In genomic region chr3:2099779-2100191, GRCh38 we compare ENCODE assay signal across 10 cellular contexts. TPM values are rescaled to one million over a fixed set of nuclear protein-coding genes. Genes with fewer than 3 reads are reported as not detected.
A peak's percentile ranks its signal among the peaks of the same experiment; 100 is the strongest.
DNase-seq lines count a peak whose midpoint lies in the region; ATAC-seq, FAIRE-seq and TF ChIP-seq lines count a peak whose summit lies in the region.
"Had no signal": no experiment of that assay in that cellular context is flagged by ENCODE, and none has a peak within 500 bp of the region (broad histone marks: within the 10 kb centered on the region; RNA-seq: fewer than 3 reads in every experiment).

No MANE protein-coding gene starts in this region.

- H3K27ac ChIP-seq in right lobe of liver: no peak overlapping the region
- no peak overlapping the region for H3K27ac ChIP-seq in HepG2 (ENCODE audit: extremely low read length, insufficient read depth, low read length)
- H3K27ac ChIP-seq in neural progenitor cell: no peak overlapping the region
- H3K27ac ChIP-seq in vagina: peak overlapping the region; percentile 76

- no peak for ATAC-seq in right lobe of liver
- no peak for ATAC-seq in HepG2

- intact Hi-C loops in right lobe of liver (cut with DNase I) (no loop called here), HepG2 (cut with micrococcal nuclease; ENCODE audit: unreplicated experiment) (loop anchor here (5.0 kb wide), 1 partner anchor 308 kb away; no protein-coding TSS in a partner anchor), vagina (cut with DNase I) (no loop called here)

- CTCF ChIA-PET in HepG2 (lab: Yijun Ruan, JAX; ENCODE audit: low intra/inter-chr PET ratio, low total read pairs): no interaction called here

- no peak for DNase-seq in right lobe of liver
- no peak for DNase-seq in HepG2 (ENCODE audit: low spot score)
- no peak for DNase-seq in endothelial cell (ENCODE audit: low spot score)
- DNase-seq in neural progenitor cell (ENCODE audit: low spot score): peak; percentile 59
- DNase-seq in vagina (ENCODE audit: extremely low spot score in 2 of 2): no peak
- DNase-seq in NCI-H128 (lab: John Stamatoyannopoulos, UW; ENCODE audit: unreplicated experiment): no peak
- no peak for DNase-seq in AML-193 (lab: John Stamatoyannopoulos, UW)
- DNase-seq in middle frontal gyrus (ENCODE audit: extremely low spot score, low spot score): no peak
- DNase-seq: CD8-positive, alpha-beta memory T cell; foreskin melanocyte had no signal

- TF ChIP-seq CTCF in right lobe of liver (IDR thresholded peaks at IDR 0.05): no peak
- no peak for TF ChIP-seq CTCF in HepG2 (CRISPR knock-in tag; IDR thresholded peaks at IDR 0.05)
- no peak for TF ChIP-seq CTCF in endothelial cell (IDR thresholded peaks at IDR 0.05; ENCODE audit: unreplicated experiment)
- TF ChIP-seq CTCF in neural progenitor cell (IDR thresholded peaks at IDR 0.05): no peak
- TF ChIP-seq CTCF in vagina (IDR thresholded peaks at IDR 0.05): no peak

- H3K36me3 ChIP-seq in right lobe of liver (no peaks in the 10 kb centered on the region), HepG2 (replicated peaks in 1 of 2; ENCODE audit: control insufficient read depth in 1 of 2, insufficient read depth in 2 of 2, low read length in 2 of 2) (no peaks in the 10 kb centered on the region), neural progenitor cell (no peaks in the 10 kb centered on the region), vagina (no peaks in the 10 kb centered on the region)

- H3K36me3 Mint-ChIP-seq in endothelial cell (ENCODE audit: low read depth, unreplicated experiment) (peaks cover 15% of the 10 kb centered on the region), neural progenitor cell (no peaks in the 10 kb centered on the region)
- H3K36me3 Mint-ChIP-seq: CD8-positive, alpha-beta memory T cell had no signal

- TF ChIP-seq POLR2A in right lobe of liver (IDR thresholded peaks at IDR 0.05): no peak
- TF ChIP-seq POLR2A in HepG2 (IDR thresholded peaks at IDR 0.05; ENCODE audit: insufficient read depth in 1 of 2, low read depth in 2 of 2, low read length in 2 of 2): no peak
- no peak for TF ChIP-seq POLR2A in vagina (IDR thresholded peaks at IDR 0.05)

- H3K27ac Mint-ChIP-seq in endothelial cell (ENCODE audit: unreplicated experiment): no peak overlapping the region
- H3K27ac Mint-ChIP-seq in neural progenitor cell: peak overlapping the region; percentile 78

- 3% methylated on average over 17 of the region's 26 CpGs for WGBS in right lobe of liver (ENCODE audit: insufficient coverage, low coverage, low lambda C conversion rate, missing lambda C conversion rate)
- WGBS in HepG2 (ENCODE audit: low lambda C conversion rate): 60% methylated on average over 26 of the region's 26 CpGs

- no peaks in the 10 kb centered on the region for H3K27me3 ChIP-seq in right lobe of liver
- H3K27me3 ChIP-seq in HepG2 (ENCODE audit: control insufficient read depth in 1 of 2, insufficient read depth in 2 of 2, low read length in 2 of 2): peaks cover 0 to 22% of the 10 kb centered on the region in 2 experiments; a peak in 3 of 5 replicates
- peaks cover 79% of the 10 kb centered on the region for H3K27me3 ChIP-seq in neural progenitor cell
- H3K27me3 ChIP-seq in vagina: no peaks in the 10 kb centered on the region

- H3K9me3 ChIP-seq in right lobe of liver (no peaks in the 10 kb centered on the region), HepG2 (ENCODE audit: low read length) (no peaks in the 10 kb centered on the region), neural progenitor cell (ENCODE audit: low read depth) (no peaks in the 10 kb centered on the region), vagina (no peaks in the 10 kb centered on the region)

- H3K9ac ChIP-seq in HepG2 (ENCODE audit: insufficient read depth, low read depth, low read length) (no peak overlapping the region), neural progenitor cell (no peak overlapping the region)

- no peak overlapping the region for H2AFZ ChIP-seq in HepG2 (ENCODE audit: low read length)
- H2AFZ ChIP-seq in neural progenitor cell (replicated peaks): peak overlapping the region; percentile 94

- peak overlapping the region in 2 of 3 donors; percentile 31 to 48 for H3K4me3 ChIP-seq in right lobe of liver
- no peak overlapping the region for H3K4me3 ChIP-seq in HepG2 (replicated peaks in 1 of 3; ENCODE audit: insufficient read depth in 1 of 3, low read depth in 2 of 3, low read length in 3 of 3)
- peak overlapping the region; percentile 66 for H3K4me3 ChIP-seq in neural progenitor cell
- peak overlapping the region; percentile 48 to 70 for H3K4me3 ChIP-seq in vagina

- no peak for FAIRE-seq in HepG2 (lab: Jason Lieb, UNC)

- H3K9me3 Mint-ChIP-seq in endothelial cell (ENCODE audit: unreplicated experiment) (peaks cover 40% of the 10 kb centered on the region), neural progenitor cell (peaks cover 5% of the 10 kb centered on the region)

- no peak for TF ChIP-seq RAD21 in HepG2 (CRISPR knock-in tag; IDR thresholded peaks at IDR 0.05)

- in situ Hi-C loops in HepG2 (cut with HindIII; ENCODE audit: extremely low pct_ligation_motif_present, low pct_unique_long_range_greater_than_20kb): no loop called here

- peaks cover 9% of the 10 kb centered on the region for H3K27me3 Mint-ChIP-seq in endothelial cell (ENCODE audit: unreplicated experiment)
- H3K27me3 Mint-ChIP-seq in neural progenitor cell (ENCODE audit: insufficient read depth, low read depth): peaks cover 29% of the 10 kb centered on the region

- H3K4me2 ChIP-seq in HepG2 (ENCODE audit: low read depth, low read length) (no peak overlapping the region), neural progenitor cell (peak overlapping the region; percentile 78)

- no TSS peak for BruUV-seq in HepG2 (replicated peaks; lab: Mats Ljungman, UMichigan)

- TF ChIP-seq EP300 in HepG2 (IDR thresholded peaks at IDR 0.05; ENCODE audit: low read depth in 2 of 2, low read length in 2 of 2) (no peak), HepG2 (CRISPR knock-in tag; IDR thresholded peaks at IDR 0.05; ENCODE audit: borderline replicate concordance) (no peak)

- H3K79me2 ChIP-seq in HepG2 (ENCODE audit: insufficient read depth, low read length): no peaks in the 10 kb centered on the region
- no peaks in the 10 kb centered on the region for H3K79me2 ChIP-seq in neural progenitor cell (ENCODE audit: low read depth)

- H4K20me1 ChIP-seq in HepG2 (ENCODE audit: insufficient read depth, low read length) (no peaks in the 10 kb centered on the region), neural progenitor cell (ENCODE audit: low read depth) (peaks cover 23% of the 10 kb centered on the region)

- peaks cover 2% of the 10 kb centered on the region for H3K4me1 Mint-ChIP-seq in endothelial cell (ENCODE audit: unreplicated experiment)
- H3K4me1 Mint-ChIP-seq in neural progenitor cell: peaks cover 33% of the 10 kb centered on the region

- H3K4me1 ChIP-seq in right lobe of liver: no peaks in the 10 kb centered on the region
- H3K4me1 ChIP-seq in HepG2 (ENCODE audit: insufficient read depth, low read length): peaks cover 10% of the 10 kb centered on the region
- H3K4me1 ChIP-seq in neural progenitor cell: peaks cover 30% of the 10 kb centered on the region
- H3K4me1 ChIP-seq in vagina: no peaks in the 10 kb centered on the region

- POLR2A ChIA-PET in HepG2 (lab: Yijun Ruan, JAX): no interaction called here

- peaks cover 35% of the 10 kb centered on the region for H3F3A ChIP-seq in neural progenitor cell (ENCODE audit: low read depth)

- H3K4me3 Mint-ChIP-seq in endothelial cell (ENCODE audit: unreplicated experiment): peak overlapping the region; percentile 71
- peak overlapping the region; percentile 95 for H3K4me3 Mint-ChIP-seq in neural progenitor cell

TF ChIP-seq in HepG2, 621 proteins besides CTCF, POLR2A, EP300 and RAD21 (continues in another document):
- TF ChIP-seq FOXP4 (CRISPR knock-in tag; IDR thresholded peaks at IDR 0.05): no peak

RNA-seq across cellular contexts. Expression of gene CNTN4, which starts 1.1 kb away (rescaled TPM):
- total RNA-seq in right lobe of liver: 1 to 10 TPM; 1.5 to 3.9 (median 1.7) TPM
- 0.13 TPM in 1 of 2 replicates, not detected in the other for total RNA-seq in HepG2 (2016; rRNA removed; fragmentation: Illumina TruSeq; extraction: Trizol)
- not detected in 2 replicates for total RNA-seq in HepG2 (2016; cell fraction: cytosol; rRNA removed; fragmentation: Illumina TruSeq; extraction: Trizol; ENCODE audit: low read depth)
- total RNA-seq in HepG2 (2016; cell fraction: insoluble cytoplasmic fraction; rRNA removed; fragmentation: Illumina TruSeq; extraction: Trizol): not detected in 2 replicates
- not detected in 2 replicates for total RNA-seq in HepG2 (2016; cell fraction: membrane; rRNA removed; fragmentation: Illumina TruSeq; extraction: Trizol)
- not detected in 2 replicates for total RNA-seq in HepG2 (2016; cell fraction: nucleus; rRNA removed; fragmentation: Illumina TruSeq; extraction: Trizol)
- polyA plus RNA-seq in HepG2 (2011; rRNA removed): 0.01 and 0.03 TPM in 2 replicates
- 0.03 and 0.12 TPM in 2 replicates for polyA plus RNA-seq in HepG2 (2011; cell fraction: cytosol; rRNA removed)
- polyA plus RNA-seq in HepG2 (2011; cell fraction: nucleus; rRNA removed): not detected in 2 replicates
- not detected in 2 replicates for polyA plus RNA-seq in HepG2 (2012)
- polyA plus RNA-seq in HepG2 (2016; cell fraction: cytosol; fragmentation: Illumina TruSeq; extraction: Trizol; ENCODE audit: low read depth): not detected in 2 replicates
- not detected in 2 replicates for polyA plus RNA-seq in HepG2 (2016; cell fraction: insoluble cytoplasmic fraction; fragmentation: Illumina TruSeq; extraction: Trizol; ENCODE audit: low read depth)
- not detected in 2 replicates for polyA plus RNA-seq in HepG2 (2016; cell fraction: membrane; fragmentation: Illumina TruSeq; extraction: Trizol; ENCODE audit: low read depth)
- polyA plus RNA-seq in HepG2 (2016; cell fraction: nucleus; fragmentation: Illumina TruSeq; extraction: Trizol; ENCODE audit: insufficient read depth, low read depth): not detected in 2 replicates
- polyA minus RNA-seq in HepG2 (2011; rRNA and poly(A)+ RNA removed; ENCODE audit: low replicate concordance): not detected in 2 replicates
- not detected in 2 replicates for polyA minus RNA-seq in HepG2 (2011; cell fraction: cytosol; rRNA and poly(A)+ RNA removed)
- polyA minus RNA-seq in HepG2 (2011; cell fraction: nucleus; rRNA and poly(A)+ RNA removed): 0.62 TPM in 1 of 2 replicates, not detected in the other
- total RNA-seq in endothelial cell (ENCODE audit: unreplicated experiment): not detected
- 5.1 and 5.2 TPM in 2 replicates for total RNA-seq in neural progenitor cell (ENCODE audit: low replicate concordance)
- total RNA-seq in vagina: 22.1 TPM
- total RNA-seq: CD8-positive, alpha-beta memory T cell had no signal
- polyA plus RNA-seq: CD8-positive, alpha-beta memory T cell had no signal

Comparison
In these comparisons a context has a peak if more than half of its experiments do, and no peak if none do; other contexts are left out.
1. H3K4me3 ChIP-seq: peak in right lobe of liver (2 of 3), neural progenitor cell (single experiment) and vagina (2 of 2); none in HepG2 (0 of 3).